Comparison of ENCODE assay signal across 10 cellular contexts in the genomic region with DNA sequence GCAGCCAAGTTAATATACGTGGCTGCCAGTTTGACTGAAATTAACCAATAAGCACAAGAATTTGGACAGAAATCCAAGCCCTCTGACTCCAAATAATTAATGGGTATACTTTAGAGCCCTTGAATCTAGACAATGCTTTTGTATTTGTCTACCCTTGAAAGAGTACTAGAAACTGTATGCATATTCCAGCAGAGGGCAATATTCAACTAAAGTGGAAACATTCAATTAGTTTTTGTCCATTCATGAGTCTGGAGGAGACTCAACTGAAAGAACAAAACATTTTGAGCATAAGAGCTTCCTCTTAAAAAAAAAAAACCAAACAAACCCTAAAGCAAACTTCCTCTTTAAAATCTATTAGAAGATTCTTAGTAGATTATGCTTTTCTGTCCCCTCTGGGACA.
DNase-seq lines count a peak whose midpoint lies in the region; ATAC-seq and TF ChIP-seq lines count a peak whose summit lies in the region.
"Had no signal": no experiment of that assay in that cellular context is flagged by ENCODE, and none has a peak within 500 bp of the region (broad histone marks: within the 10 kb centered on the region; RNA-seq: fewer than 3 reads in every experiment).

No MANE protein-coding gene starts in this region.

- H3K4me3 ChIP-seq in DOHH2 (ENCODE audit: low read length) (no peak overlapping the region), body of pancreas (no peak overlapping the region)

- peak; percentile 41 for TF ChIP-seq CTCF in DOHH2 (IDR thresholded peaks at IDR 0.05; ENCODE audit: low read depth, low read length, poor library complexity, severe bottlenecking)
- peak in 6 of 7 experiments; percentile 13 to 33 (median 28) for TF ChIP-seq CTCF in body of pancreas (IDR thresholded peaks at IDR 0.05)
- TF ChIP-seq CTCF in nephron (IDR thresholded peaks at IDR 0.05; ENCODE audit: unreplicated experiment in 3 of 3), result peak; percentile 30 to 48 (median 35)
- no peak for TF ChIP-seq CTCF in glutamatergic neuron (IDR thresholded peaks at IDR 0.05; ENCODE audit: partially characterized antibody, unreplicated experiment)

- H4K20me1 ChIP-seq in DOHH2 (ENCODE audit: control insufficient read depth, insufficient read depth, low read depth, low read length), result no peaks in the 10 kb centered on the region

- H3K27ac ChIP-seq in DOHH2 (ENCODE audit: low read depth, low read length) (no peak overlapping the region), body of pancreas (no peak overlapping the region)

- no peaks in the 10 kb centered on the region for H3K9me2 ChIP-seq in DOHH2 (replicated peaks; ENCODE audit: control insufficient read depth, low read length)

- no peaks in the 10 kb centered on the region for H3K9me3 ChIP-seq in DOHH2 (ENCODE audit: control insufficient read depth, insufficient read depth, low read length)
- no peaks in the 10 kb centered on the region for H3K9me3 ChIP-seq in body of pancreas

- H3F3A ChIP-seq in DOHH2 (ENCODE audit: control insufficient read depth, insufficient read depth), result no peaks in the 10 kb centered on the region

- H3K79me2 ChIP-seq in DOHH2 (ENCODE audit: control insufficient read depth, low read length), result no peaks in the 10 kb centered on the region

- H3K27me3 Mint-ChIP-seq in nephron (ENCODE audit: low read depth) (peaks cover 4% of the 10 kb centered on the region), glutamatergic neuron (ENCODE audit: unreplicated experiment) (no peaks in the 10 kb centered on the region)
- H3K27me3 Mint-ChIP-seq: central memory CD8-positive, alpha-beta T cell had no signal

- H3K9me3 Mint-ChIP-seq in nephron, result no peaks in the 10 kb centered on the region
- no peaks in the 10 kb centered on the region for H3K9me3 Mint-ChIP-seq in glutamatergic neuron (ENCODE audit: unreplicated experiment)
- H3K9me3 Mint-ChIP-seq: central memory CD8-positive, alpha-beta T cell had no signal

- no peak for TF ChIP-seq POLR2A in body of pancreas (IDR thresholded peaks at IDR 0.05)

- H3K36me3 ChIP-seq in DOHH2 (ENCODE audit: control insufficient read depth, low read length) (no peaks in the 10 kb centered on the region), body of pancreas (replicated peaks in 1 of 2; ENCODE audit: insufficient read depth in 1 of 2, low read depth in 2 of 2) (no peaks in the 10 kb centered on the region)

- ATAC-seq in body of pancreas, result no peak

- H3K27me3 ChIP-seq in DOHH2 (ENCODE audit: control insufficient read depth, low read length) (no peaks in the 10 kb centered on the region), body of pancreas (no peaks in the 10 kb centered on the region)

- H3K4me1 Mint-ChIP-seq in nephron, result no peaks in the 10 kb centered on the region
- H3K4me1 Mint-ChIP-seq in glutamatergic neuron (ENCODE audit: low read depth, unreplicated experiment), result no peaks in the 10 kb centered on the region
- H3K4me1 Mint-ChIP-seq: central memory CD8-positive, alpha-beta T cell; naive B cell had no signal

- H3K36me3 Mint-ChIP-seq in nephron (ENCODE audit: low read depth), result no peaks in the 10 kb centered on the region
- no peaks in the 10 kb centered on the region for H3K36me3 Mint-ChIP-seq in glutamatergic neuron (ENCODE audit: unreplicated experiment)
- H3K36me3 Mint-ChIP-seq: naive B cell had no signal

- H3K4me1 ChIP-seq in DOHH2 (ENCODE audit: control insufficient read depth, low read length), result no peaks in the 10 kb centered on the region
- H3K4me1 ChIP-seq in body of pancreas, result peaks cover 12% of the 10 kb centered on the region

- 52 to 67% methylated on average over 1 of the region's 1 CpG for WGBS in body of pancreas, 2 donors

- H3K4me3 Mint-ChIP-seq in nephron (no peak overlapping the region), glutamatergic neuron (ENCODE audit: unreplicated experiment) (no peak overlapping the region)
- H3K4me3 Mint-ChIP-seq: central memory CD8-positive, alpha-beta T cell had no signal

- H3K27ac Mint-ChIP-seq in nephron, result no peak overlapping the region
- H3K27ac Mint-ChIP-seq in glutamatergic neuron (ENCODE audit: unreplicated experiment), result no peak overlapping the region

- no peak overlapping the region for H3K4me2 ChIP-seq in DOHH2 (ENCODE audit: low read length)

- intact Hi-C loops in body of pancreas (cut with DNase I), result no loop called here

- DNase-seq in NCI-H146 (lab: John Stamatoyannopoulos, UW) (peak; percentile 26), body of pancreas (no peak), kidney glomerular epithelial cell (lab: John Stamatoyannopoulos, UW) (no peak), glutamatergic neuron (no peak), NCI-H510A treated with DMSO at 0.1 percent for 48 hours (lab: John Stamatoyannopoulos, UW) (no peak), T-helper 9 cell (no peak)
- DNase-seq: naive B cell had no signal
